8 cellular contexts compared by ENCODE assay signal in genomic region chr13:78913656-78914055, GRCh38.
"Had no signal": no experiment of that assay in that cellular context is flagged by ENCODE, and none has a peak within 500 bp of the region (broad histone marks: within the 10 kb centered on the region; RNA-seq: fewer than 3 reads in every experiment).

No MANE protein-coding gene starts in this region.

- H3K27ac ChIP-seq: HL-60 had no signal

- FAIRE-seq: H1, H54, K562 had no signal

- H3K4me3 ChIP-seq: GM23338, K562 had no signal

- ATAC-seq: GM23338, K562 had no signal

- H3K27ac Mint-ChIP-seq: GM23338, H9 had no signal

- DNase-seq: H9, HCEC 1CT, IMR-90 had no signal

- H3K4me2 ChIP-seq: GM23338 had no signal

- H3K4me3 Mint-ChIP-seq: GM23338, H9 had no signal

- H3K4me1 Mint-ChIP-seq: GM23338, H9 had no signal

- H2AFZ ChIP-seq: GM23338 had no signal

- H3K9me3 Mint-ChIP-seq: GM23338, H9 had no signal
